In genomic region chr17:44210342-44211192, GRCh38 we compare ENCODE assay signal across 8 cellular contexts. TPM values are rescaled to one million over a fixed set of nuclear protein-coding genes. Genes with fewer than 3 reads are reported as not detected.
DNase-seq lines count a peak whose midpoint lies in the region; ATAC-seq and TF ChIP-seq lines count a peak whose summit lies in the region.

No MANE protein-coding gene starts in this region.

- peak; percentile 92 for DNase-seq in AG08395 (ENCODE audit: low spot score)
- no peak for DNase-seq in Panc1 (ENCODE audit: low read depth, low spot score)
- peak; percentile 87 for DNase-seq in activated T-helper 1 cell treated with Interleukin-2 at 50 U/mL for 16 hours (ENCODE audit: low read depth)
- DNase-seq in fibroblast of mammary gland (ENCODE audit: low read depth): peak; percentile 85
- DNase-seq in nephron progenitor cell: peak; percentile 92
- peak; percentile 96 to 98 for DNase-seq in stimulated activated naive CD8-positive, alpha-beta T cell treated with anti-CD3 and anti-CD28 coated beads, Interleukin-15, amount 100 ng/mL, for 72 hours

- peaks cover 3% of the 10 kb centered on the region for H3K27me3 Mint-ChIP-seq in nephron progenitor cell (ENCODE audit: low read depth, poor library complexity)
- H3K27me3 Mint-ChIP-seq in stimulated activated naive CD8-positive, alpha-beta T cell treated with anti-CD3 and anti-CD28 coated beads, Interleukin-15, amount 100 ng/mL, for 72 hours: no peaks in the 10 kb centered on the region

- BruUV-seq in Panc1 (replicated peaks; lab: Mats Ljungman, UMichigan): no TSS peak

- H3K4me3 Mint-ChIP-seq in nephron progenitor cell: no peak overlapping the region
- peak overlapping the region; percentile 87 for H3K4me3 Mint-ChIP-seq in stimulated activated naive CD8-positive, alpha-beta T cell treated with anti-CD3 and anti-CD28 coated beads, Interleukin-15, amount 100 ng/mL, for 72 hours

- TF ChIP-seq CTCF in Panc1 (IDR thresholded peaks at IDR 0.05) (peak; percentile 97), fibroblast of mammary gland (conservative IDR thresholded peaks at IDR 0.05; ENCODE audit: control insufficient read depth, insufficient read depth, low read depth, low read length) (peak; percentile 71), nephron progenitor cell (IDR thresholded peaks at IDR 0.05) (peak; percentile 96)

- H3K4me1 Mint-ChIP-seq in nephron progenitor cell: peaks cover 42% of the 10 kb centered on the region
- H3K4me1 Mint-ChIP-seq in stimulated activated naive CD8-positive, alpha-beta T cell treated with anti-CD3 and anti-CD28 coated beads, Interleukin-15, amount 100 ng/mL, for 72 hours: peaks cover 82% of the 10 kb centered on the region

- no peak overlapping the region for H3K27ac Mint-ChIP-seq in nephron progenitor cell
- peak overlapping the region; percentile 93 to 98 for H3K27ac Mint-ChIP-seq in stimulated activated naive CD8-positive, alpha-beta T cell treated with anti-CD3 and anti-CD28 coated beads, Interleukin-15, amount 100 ng/mL, for 72 hours

- H3K9me3 ChIP-seq in Panc1 (ENCODE audit: control insufficient read depth, insufficient read depth, low read depth, low read length): no peaks in the 10 kb centered on the region

- H3K36me3 ChIP-seq in Panc1 (ENCODE audit: control insufficient read depth, insufficient read depth, low read length): 0 out of 2 replicates have a peak, but pooled peaks cover 4% of the 10 kb centered on the region

- peaks cover 11% of the 10 kb centered on the region for H3K4me1 ChIP-seq in Panc1 (ENCODE audit: control insufficient read depth, insufficient read depth, low read length)

- H3K9me3 Mint-ChIP-seq in nephron progenitor cell: no peaks in the 10 kb centered on the region
- peaks cover 0 to 6% of the 10 kb centered on the region in 2 donors for H3K9me3 Mint-ChIP-seq in stimulated activated naive CD8-positive, alpha-beta T cell treated with anti-CD3 and anti-CD28 coated beads, Interleukin-15, amount 100 ng/mL, for 72 hours

- H3K27ac ChIP-seq in Panc1 (ENCODE audit: low read length): no peak overlapping the region

- ATAC-seq in GM19023 (IDR thresholded peaks at IDR 0.05; ENCODE audit: unreplicated experiment): peak; percentile 79
- ATAC-seq in HG03442 (IDR thresholded peaks at IDR 0.05; ENCODE audit: unreplicated experiment): peak; percentile 72
- peak; percentile 84 for ATAC-seq in Panc1
- ATAC-seq in stimulated activated naive CD8-positive, alpha-beta T cell treated with anti-CD3 and anti-CD28 coated beads, Interleukin-15, amount 100 ng/mL, for 72 hours: peak; percentile 92

- H3K27me3 ChIP-seq in Panc1 (ENCODE audit: control insufficient read depth, insufficient read depth, low read length): no peaks in the 10 kb centered on the region

- in situ Hi-C loops in Panc1 (cut with HindIII; ENCODE audit: low pct_unique_long_range_greater_than_20kb, low sequenced_read_pairs): no loop called here

- intact Hi-C loops in Panc1 (cut with micrococcal nuclease; ENCODE audit: unreplicated experiment): no loop called here

- H3K4me3 ChIP-seq in Panc1 (ENCODE audit: low read depth in 2 of 2, low read length in 2 of 2) (no peak overlapping the region), fibroblast of mammary gland (ENCODE audit: control insufficient read depth, low read depth, low read length) (no peak overlapping the region)

- peaks cover 42% of the 10 kb centered on the region for H3K36me3 Mint-ChIP-seq in nephron progenitor cell (ENCODE audit: low read depth)

- CTCF ChIA-PET in Panc1 (lab: Charles Lee): no interaction called here

- POLR2A ChIA-PET in Panc1 (lab: Charles Lee): interaction anchor here (0.7 kb wide), 1 partner anchor 122 kb away, joined by 3 read pairs; no protein-coding TSS in a partner anchor

RNA-seq across cellular contexts. Expression of gene UBTF, which starts 8.9 kb away (rescaled TPM):
- total RNA-seq in Panc1 (2021; ENCODE audit: unreplicated experiment): 116 TPM
- polyA plus RNA-seq in Panc1 (2012; ENCODE audit: insufficient read length): 100.0 TPM

RNA-seq across cellular contexts. Expression of gene ATXN7L3, which starts 10.9 kb away (rescaled TPM):
- total RNA-seq in Panc1 (2021; ENCODE audit: unreplicated experiment): 69.8 TPM
- polyA plus RNA-seq in Panc1 (2012; ENCODE audit: insufficient read length): 57.4 TPM

RNA-seq across cellular contexts. Expression of gene TMUB2, which starts 23.8 kb away (rescaled TPM):
- total RNA-seq in Panc1 (2021; ENCODE audit: unreplicated experiment): 30.7 TPM
- 31.4 TPM for polyA plus RNA-seq in Panc1 (2012; ENCODE audit: insufficient read length)

RNA-seq across cellular contexts. Expression of gene ASB16, which starts 40.1 kb away (rescaled TPM):
- not detected for total RNA-seq in Panc1 (2021; ENCODE audit: unreplicated experiment)
- polyA plus RNA-seq in Panc1 (2012; ENCODE audit: insufficient read length): 1.5 TPM

RNA-seq across cellular contexts. Expression of gene SLC4A1, which starts 57.4 kb away (rescaled TPM):
- not detected for total RNA-seq in Panc1 (2021; ENCODE audit: unreplicated experiment)
- not detected for polyA plus RNA-seq in Panc1 (2012; ENCODE audit: insufficient read length)
